7 cellular contexts compared by ENCODE assay signal in genomic region chr12:129911437-129912049, GRCh38.
DNase-seq lines count a peak whose midpoint lies in the region; ATAC-seq, FAIRE-seq and TF ChIP-seq lines count a peak whose summit lies in the region.

No MANE protein-coding gene starts in this region.

- FAIRE-seq in RCC 7860 (lab: Jason Lieb, UNC): no peak

- ATAC-seq in GM19467 (IDR thresholded peaks at IDR 0.05; ENCODE audit: unreplicated experiment) (peak; percentile 81), GM19035 (IDR thresholded peaks at IDR 0.05; ENCODE audit: unreplicated experiment) (no peak)

- peak; percentile 41 for TF ChIP-seq CTCF in fibroblast of mammary gland (conservative IDR thresholded peaks at IDR 0.05; ENCODE audit: control insufficient read depth, insufficient read depth, low read depth, low read length)

- DNase-seq in ELR (ENCODE audit: low read depth): peak; percentile 3
- peak; percentile 36 to 54 for DNase-seq in Kasumi-1 (lab: John Stamatoyannopoulos, UW)
- peak; percentile 42 for DNase-seq in RCC 7860 (ENCODE audit: low spot score)
- peak; percentile 16 for DNase-seq in fibroblast of mammary gland (ENCODE audit: low read depth)
- DNase-seq in nucleus accumbens (lab: John Stamatoyannopoulos, UW): peak in 53 of 56 donors; percentile 6 to 85 (median 66)

- H3K4me3 ChIP-seq in fibroblast of mammary gland (ENCODE audit: control insufficient read depth, low read depth, low read length): no peak overlapping the region

Comparison
In these comparisons a context has a peak if more than half of its experiments do, and no peak if none do; other contexts are left out.
1. DNase-seq: peak in every context shown above with its lines; median percentile 66 in nucleus accumbens; 45 in Kasumi-1; 42 in RCC 7860; 16 in fibroblast of mammary gland; 3 in ELR.